In the genomic region with DNA sequence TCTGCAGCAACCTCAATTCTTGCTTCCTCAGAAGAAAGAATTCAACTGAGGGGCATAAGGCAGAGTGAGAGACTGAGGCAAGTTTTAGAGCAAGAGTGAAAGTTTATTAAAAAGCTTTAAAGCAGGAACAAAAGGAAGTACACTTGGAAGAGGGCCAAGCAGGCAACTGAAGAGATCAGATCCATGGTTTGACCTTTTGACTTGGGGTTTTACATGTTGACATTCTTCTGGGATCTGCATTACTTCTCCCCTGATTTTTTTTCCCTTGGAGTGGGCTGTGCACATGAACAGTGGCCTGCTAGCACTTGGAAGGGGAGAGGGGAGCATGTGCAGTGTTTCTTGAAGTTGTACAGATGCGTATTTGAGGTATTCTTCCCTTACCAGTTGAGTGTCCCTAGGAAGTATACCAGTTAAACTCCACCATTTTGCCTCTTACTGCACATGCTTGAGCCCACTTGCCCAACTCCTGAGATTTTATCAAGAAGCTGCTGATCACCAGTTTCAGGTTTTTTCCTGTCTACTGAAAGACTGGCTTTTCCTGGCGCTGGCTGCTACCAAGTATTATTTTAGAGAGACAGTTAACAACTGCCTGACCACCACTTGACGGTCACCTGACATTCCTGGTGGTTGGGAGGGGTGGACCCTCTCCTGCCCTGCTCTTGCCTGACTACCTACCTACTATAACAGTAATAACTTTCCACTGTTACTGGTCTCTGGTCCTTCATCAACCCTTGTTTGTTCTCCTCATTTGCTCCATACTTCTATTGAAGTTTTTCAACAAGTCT, we compare ENCODE assay signal across 17 cellular contexts. TPM values are rescaled to one million over a fixed set of nuclear protein-coding genes. Genes with fewer than 3 reads are reported as not detected.
DNase-seq lines count a peak whose midpoint lies in the region; ATAC-seq and TF ChIP-seq lines count a peak whose summit lies in the region.
"Had no signal": no experiment of that assay in that cellular context is flagged by ENCODE, and none has a peak within 500 bp of the region (broad histone marks: within the 10 kb centered on the region; RNA-seq: fewer than 3 reads in every experiment).

No MANE protein-coding gene starts in this region.

- no peaks in the 10 kb centered on the region for H3K36me3 Mint-ChIP-seq in activated CD4-positive, alpha-beta memory T cell treated with anti-CD3 and anti-CD28 coated beads for 36 hours
- no peaks in the 10 kb centered on the region for H3K36me3 Mint-ChIP-seq in naive thymus-derived CD8-positive, alpha-beta T cell

- peaks cover 2% of the 10 kb centered on the region for H3K27me3 Mint-ChIP-seq in activated CD4-positive, alpha-beta memory T cell treated with anti-CD3 and anti-CD28 coated beads for 36 hours
- peaks cover 0 to 43% (median 20%) of the 10 kb centered on the region in 5 donors for H3K27me3 Mint-ChIP-seq in naive thymus-derived CD8-positive, alpha-beta T cell

- in situ Hi-C loops in astrocyte of the spinal cord (cut with HindIII; ENCODE audit: low sequenced_read_pairs): no loop called here

- H2BK15ac ChIP-seq in mesenchymal stem cell (ENCODE audit: low read depth, poor library complexity, severe bottlenecking): no peak overlapping the region

- no peak overlapping the region for H3K23ac ChIP-seq in mesenchymal stem cell (ENCODE audit: low read length in 2 of 2)

- WGBS in mesenchymal stem cell: 84% methylated on average over 3 of the region's 3 CpGs

- POLR2A ChIA-PET in activated CD4-positive, alpha-beta memory T cell treated with anti-CD3 and anti-CD28 coated beads for 36 hours (lab: Charles Lee): no interaction called here
- POLR2A ChIA-PET in naive thymus-derived CD8-positive, alpha-beta T cell (lab: Charles Lee): no interaction called here

- intact Hi-C loops in activated CD4-positive, alpha-beta memory T cell treated with anti-CD3 and anti-CD28 coated beads for 36 hours (cut with micrococcal nuclease): no loop called here

- H3K9me3 Mint-ChIP-seq in activated CD4-positive, alpha-beta memory T cell treated with anti-CD3 and anti-CD28 coated beads for 36 hours: no peaks in the 10 kb centered on the region
- H3K9me3 Mint-ChIP-seq in naive thymus-derived CD8-positive, alpha-beta T cell: peaks cover 0 to 3% (median 0%) of the 10 kb centered on the region in 9 donors

- no peak overlapping the region for H2BK120ac ChIP-seq in mesenchymal stem cell (ENCODE audit: low read depth, low read length)

- H3K9ac ChIP-seq in mesenchymal stem cell (ENCODE audit: low read length): no peak overlapping the region
- H3K9ac ChIP-seq: BLaER1 treated with 17β-estradiol and CSF1 and Interleukin-3, amounts not matched to agents 10 nM and 100 nM had no signal

- TF ChIP-seq CTCF in astrocyte of the spinal cord (IDR thresholded peaks at IDR 0.05; ENCODE audit: low read depth, low read length): no peak

- H3K27ac ChIP-seq in mesenchymal stem cell (ENCODE audit: low read length, poor library complexity, severe bottlenecking): no peak overlapping the region
- H3K27ac ChIP-seq: BLaER1 treated with 17β-estradiol and CSF1 and Interleukin-3, amounts not matched to agents 10 nM and 100 nM had no signal

- H2AFZ ChIP-seq in mesenchymal stem cell (ENCODE audit: low read depth, low read length): no peak overlapping the region

- H3K4ac ChIP-seq in mesenchymal stem cell (ENCODE audit: low read depth in 1 of 2, low read length in 2 of 2): no peak overlapping the region

- H2AK5ac ChIP-seq in mesenchymal stem cell (ENCODE audit: low read length, severe bottlenecking): no peak overlapping the region

- no peaks in the 10 kb centered on the region for H3K27me3 ChIP-seq in mesenchymal stem cell (ENCODE audit: control insufficient read depth in 1 of 2, insufficient read depth in 1 of 2, low read length in 2 of 2)
- H3K27me3 ChIP-seq: BLaER1 treated with 17β-estradiol and CSF1 and Interleukin-3, amounts not matched to agents 10 nM and 100 nM had no signal

- ATAC-seq in naive thymus-derived CD8-positive, alpha-beta T cell: no peak
- ATAC-seq: Panc1, Right ventricle myocardium inferior had no signal

- H3K36me3 ChIP-seq in mesenchymal stem cell (ENCODE audit: control insufficient read depth in 1 of 2, insufficient read depth in 2 of 2, low read depth in 1 of 2, low read length in 2 of 2): no peaks in the 10 kb centered on the region
- H3K36me3 ChIP-seq: BLaER1 treated with 17β-estradiol and CSF1 and Interleukin-3, amounts not matched to agents 10 nM and 100 nM had no signal

- peaks cover 3% of the 10 kb centered on the region for H3K4me1 ChIP-seq in mesenchymal stem cell (ENCODE audit: control insufficient read depth, insufficient read depth, low read depth, low read length)

- no peaks in the 10 kb centered on the region for H3K79me1 ChIP-seq in mesenchymal stem cell (replicated peaks; ENCODE audit: low read length, poor library complexity, severe bottlenecking)

- no peak overlapping the region for H3K4me3 Mint-ChIP-seq in activated CD4-positive, alpha-beta memory T cell treated with anti-CD3 and anti-CD28 coated beads for 36 hours
- no peak overlapping the region for H3K4me3 Mint-ChIP-seq in naive thymus-derived CD8-positive, alpha-beta T cell
- H3K4me3 Mint-ChIP-seq: H9 had no signal

- CTCF ChIA-PET in activated CD4-positive, alpha-beta memory T cell treated with anti-CD3 and anti-CD28 coated beads for 36 hours (lab: Charles Lee): no interaction called here

- no peak overlapping the region for H3K27ac Mint-ChIP-seq in activated CD4-positive, alpha-beta memory T cell treated with anti-CD3 and anti-CD28 coated beads for 36 hours
- H3K27ac Mint-ChIP-seq in naive thymus-derived CD8-positive, alpha-beta T cell: no peak overlapping the region

- H4K8ac ChIP-seq in mesenchymal stem cell (ENCODE audit: low read length): no peak overlapping the region

- peak overlapping the region in 1 of 2 experiments; percentile 8 for H3K18ac ChIP-seq in mesenchymal stem cell (ENCODE audit: low read depth in 1 of 2, low read length in 2 of 2)

- peak; percentile 5 for DNase-seq in EL
- DNase-seq in LoVo (ENCODE audit: low spot score): peak; percentile 19
- peak; percentile 10 for DNase-seq in astrocyte of the spinal cord (ENCODE audit: low read depth, low spot score)
- DNase-seq in mesenchymal stem cell: peak; percentile 28
- DNase-seq in HK-2 (ENCODE audit: unreplicated experiment): no peak
- no peak for DNase-seq in activated CD4-positive, alpha-beta memory T cell treated with anti-CD3 and anti-CD28 coated beads for 36 hours
- DNase-seq in naive thymus-derived CD8-positive, alpha-beta T cell: no peak
- DNase-seq in GM19238 (ENCODE audit: insufficient read length, low spot score): no peak
- DNase-seq: DMS 273 treated with DMSO at 0.1 percent for 48 hours, H9, NCI-H1105, NCI-H1694 treated with DMSO at 0.1 percent for 48 hours, NCI-H510A, NCI-H82 had no signal

- no peak overlapping the region for H3K4me3 ChIP-seq in astrocyte of the spinal cord (ENCODE audit: low read depth, low read length)
- no peak overlapping the region for H3K4me3 ChIP-seq in mesenchymal stem cell (ENCODE audit: insufficient read depth in 1 of 2, low read depth in 1 of 2, low read length in 2 of 2)
- H3K4me3 ChIP-seq: BLaER1 treated with 17β-estradiol and CSF1 and Interleukin-3, amounts not matched to agents 10 nM and 100 nM had no signal

- no peak overlapping the region for H4K91ac ChIP-seq in mesenchymal stem cell (ENCODE audit: low read length)

- no peak overlapping the region for H3K4me2 ChIP-seq in mesenchymal stem cell (ENCODE audit: low read length, poor library complexity, severe bottlenecking)

- no peak overlapping the region for H3K14ac ChIP-seq in mesenchymal stem cell (ENCODE audit: low read length in 2 of 2)

- H3K4me1 Mint-ChIP-seq in activated CD4-positive, alpha-beta memory T cell treated with anti-CD3 and anti-CD28 coated beads for 36 hours (ENCODE audit: low read depth): no peaks in the 10 kb centered on the region
- H3K4me1 Mint-ChIP-seq in naive thymus-derived CD8-positive, alpha-beta T cell: no peaks in the 10 kb centered on the region

- H2BK5ac ChIP-seq in mesenchymal stem cell (ENCODE audit: low read depth, low read length, poor library complexity, severe bottlenecking): no peak overlapping the region

- H2BK12ac ChIP-seq in mesenchymal stem cell (ENCODE audit: low read length in 2 of 2): no peak overlapping the region

- H3K9me3 ChIP-seq in mesenchymal stem cell (ENCODE audit: control insufficient read depth, low read length): no peaks in the 10 kb centered on the region

RNA-seq across cellular contexts. Expression of a gene that starts 26.0 kb away (rescaled TPM):
- polyA plus RNA-seq in mesenchymal stem cell (2013, experiment 1 of 2): 0.54 TPM
- 0.64 TPM for polyA plus RNA-seq in mesenchymal stem cell (2013, experiment 2 of 2)
- total RNA-seq in activated CD4-positive, alpha-beta memory T cell treated with anti-CD3 and anti-CD28 coated beads for 36 hours: 1 to 10 TPM; 2.6 to 3.4 TPM
- total RNA-seq in naive thymus-derived CD8-positive, alpha-beta T cell: 1 to 10 TPM; 3.7 to 4.0 TPM
- under 1 TPM in 2 of 3 donors, not detected in 1; 0.14 to 0.16 TPM for polyA plus RNA-seq in naive thymus-derived CD8-positive, alpha-beta T cell

Comparison
In these comparisons a context has a peak if more than half of its experiments do, and no peak if none do; other contexts are left out.
1. DNase-seq: peak in EL (single experiment), LoVo (single experiment), astrocyte of the spinal cord (single experiment) and mesenchymal stem cell (single experiment); none in HK-2 (single experiment), activated CD4-positive, alpha-beta memory T cell treated with anti-CD3 and anti-CD28 coated beads for 36 hours (single experiment), naive thymus-derived CD8-positive, alpha-beta T cell (0 of 10) and GM19238 (single experiment).